In the genomic region with DNA sequence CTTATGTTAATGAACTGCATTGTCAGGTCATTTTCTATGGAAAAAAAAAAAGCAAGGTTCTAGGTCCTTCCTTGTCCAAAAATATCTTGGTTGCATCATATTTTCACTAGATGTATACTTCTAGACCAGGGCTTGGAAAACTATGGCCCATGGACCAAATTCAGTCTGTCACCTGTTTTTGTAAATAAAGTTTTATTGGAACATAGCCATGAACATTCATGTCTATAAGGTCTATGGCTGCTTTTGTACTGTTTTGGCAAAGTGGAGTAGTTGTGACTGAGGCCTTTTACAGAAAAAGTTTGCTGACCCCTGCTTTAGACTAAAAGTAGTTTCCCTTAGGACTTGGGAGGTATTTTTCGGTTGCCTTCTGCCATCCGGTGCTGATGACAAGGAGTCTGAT, we compare ENCODE assay signal across 8 cellular contexts. TPM values are rescaled to one million over a fixed set of nuclear protein-coding genes. Genes with fewer than 3 reads are reported as not detected.
"Had no signal": no experiment of that assay in that cellular context is flagged by ENCODE, and none has a peak within 500 bp of the region (broad histone marks: within the 10 kb centered on the region; RNA-seq: fewer than 3 reads in every experiment).

No MANE protein-coding gene starts in this region.

- FAIRE-seq: G401.6, GM12891, GM12892, GM18507, GM19239 had no signal

- DNase-seq: GDM1, GF-D8 had no signal

RNA-seq across cellular contexts. Expression of a gene that starts 19.2 kb away (rescaled TPM):
- total RNA-seq: G401 had no signal

RNA-seq across cellular contexts. Expression of a gene that starts 36.8 kb away (rescaled TPM):
- total RNA-seq: G401 had no signal
